ENCODE assay signal across 7 cellular contexts in the genomic region with DNA sequence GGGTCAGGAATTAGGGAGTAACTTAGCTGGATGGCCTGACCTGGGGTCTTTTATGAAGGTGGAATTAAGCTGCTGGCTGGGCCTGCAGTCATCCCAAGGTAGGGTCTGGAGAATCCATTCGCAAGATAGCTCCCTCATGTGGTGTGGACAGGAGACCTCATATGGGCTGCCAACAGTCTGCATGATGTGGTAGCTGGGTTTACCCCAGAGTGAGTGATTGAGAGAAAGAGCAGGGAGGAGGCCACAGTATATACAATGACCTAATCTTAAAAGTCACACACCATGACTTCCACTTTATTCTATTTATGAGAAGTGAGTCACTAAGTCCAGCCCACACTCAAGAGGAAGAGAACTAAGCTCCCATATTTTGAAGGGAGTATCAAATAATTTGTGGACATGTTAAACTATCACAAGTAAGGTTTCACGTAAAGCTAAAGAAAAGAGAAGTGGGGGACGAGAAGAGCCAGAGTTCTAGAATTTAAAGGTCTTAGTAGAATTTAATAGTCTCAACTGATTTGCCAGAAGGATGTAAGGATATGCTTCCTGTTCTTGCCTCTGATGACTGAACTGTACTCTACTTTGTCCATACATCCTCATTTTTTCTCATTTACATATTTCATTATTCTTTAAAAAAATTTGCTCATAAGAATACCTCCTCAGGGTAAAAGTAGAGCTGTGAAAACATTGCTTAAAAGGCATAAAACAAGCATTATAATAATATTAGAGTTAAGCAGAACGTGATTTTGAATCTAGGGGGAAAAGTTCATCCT.
DNase-seq lines count a peak whose midpoint lies in the region; ATAC-seq and TF ChIP-seq lines count a peak whose summit lies in the region.

No MANE protein-coding gene starts in this region.

- H3K36me3 ChIP-seq in SJSA1 (no peaks in the 10 kb centered on the region), left lung (no peaks in the 10 kb centered on the region)

- no peak for TF ChIP-seq CTCF in left lung (IDR thresholded peaks at IDR 0.05)

- H3K4me1 ChIP-seq in SJSA1 (replicated peaks) (0 out of 2 replicates have a peak, but pooled peaks cover 3% of the 10 kb centered on the region), left lung (no peaks in the 10 kb centered on the region)

- intact Hi-C loops in left lung (cut with DNase I) = no loop called here

- H3K4me3 ChIP-seq in SJSA1 (no peak overlapping the region), left lung (no peak overlapping the region)

- H3K27me3 ChIP-seq in SJSA1 (replicated peaks) (no peaks in the 10 kb centered on the region; the same call in 1 of the 2 replicates), left lung (no peaks in the 10 kb centered on the region)

- H3K27ac ChIP-seq in SJSA1 (no peak overlapping the region), left lung (no peak overlapping the region)

- no peaks in the 10 kb centered on the region for H3K9me3 ChIP-seq in SJSA1 (replicated peaks)
- H3K9me3 ChIP-seq in left lung = no peaks in the 10 kb centered on the region

- ATAC-seq in GM18867 (IDR thresholded peaks at IDR 0.05; ENCODE audit: unreplicated experiment) (peak; percentile 65), HG03025 (IDR thresholded peaks at IDR 0.05; ENCODE audit: low FRiP score, unreplicated experiment) (peak; percentile 64), left lung (peak; percentile 65)

- DNase-seq in SJSA1 (ENCODE audit: low read depth in 1 of 2, low spot score in 2 of 2) = peak; percentile 42 to 53
- DNase-seq in left lung = no peak
- no peak for DNase-seq in activated CD8-positive, alpha-beta memory T cell treated with anti-CD3 and anti-CD28 coated beads for 24 hours
- no peak for DNase-seq in NCI-H1417 treated with DMSO at 0.1 percent for 48 hours (lab: John Stamatoyannopoulos, UW)
- DNase-seq in activated T-cell treated with anti-CD3 and anti-CD28 coated beads for 4 hours = no peak

Comparison
In these comparisons a context has a peak if more than half of its experiments do, and no peak if none do; other contexts are left out.
1. DNase-seq: peak in SJSA1 (2 of 2); none in left lung (0 of 2), activated CD8-positive, alpha-beta memory T cell treated with anti-CD3 and anti-CD28 coated beads for 24 hours (single experiment), NCI-H1417 treated with DMSO at 0.1 percent for 48 hours (single experiment) and activated T-cell treated with anti-CD3 and anti-CD28 coated beads for 4 hours (single experiment).
2. Peak in every context shown above with its lines, with median percentiles within 50 percentile points of each other: ATAC-seq.